ENCODE assay signal across 24 cellular contexts in the genomic region with DNA sequence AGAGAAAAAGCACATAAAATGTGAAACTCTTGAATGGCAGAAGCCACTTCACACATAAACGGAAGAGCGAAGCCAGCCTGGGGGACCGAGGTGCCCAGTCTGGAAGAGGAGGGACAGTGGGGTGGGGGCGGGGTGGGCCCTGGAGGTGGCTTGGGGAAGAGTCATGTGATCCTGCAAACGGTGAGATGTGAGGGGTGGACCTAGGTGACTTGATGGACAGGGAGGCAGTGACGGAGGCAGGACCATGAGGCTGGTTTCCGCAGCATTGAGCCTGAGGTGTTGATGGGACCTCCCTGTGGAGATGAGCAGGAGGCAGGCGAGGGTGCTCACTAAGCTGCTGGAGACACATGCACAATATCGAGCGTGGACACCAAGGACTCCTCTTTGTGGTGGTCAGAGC. TPM values are rescaled to one million over a fixed set of nuclear protein-coding genes. Genes with fewer than 3 reads are reported as not detected.
DNase-seq lines count a peak whose midpoint lies in the region; ATAC-seq, FAIRE-seq and TF ChIP-seq lines count a peak whose summit lies in the region.
"Had no signal": no experiment of that assay in that cellular context is flagged by ENCODE, and none has a peak within 500 bp of the region (broad histone marks: within the 10 kb centered on the region; RNA-seq: fewer than 3 reads in every experiment).

No MANE protein-coding gene starts in this region.

- no peak for TF ChIP-seq RAD21 in H1 (IDR thresholded peaks at IDR 0.05 in 1 of 2, conservative IDR thresholded peaks at IDR 0.05 in 1 of 2; ENCODE audit: low read depth in 2 of 2, low read length in 2 of 2)

- no peak overlapping the region for H3K27ac Mint-ChIP-seq in GM23338

- no peak overlapping the region for H2BK20ac ChIP-seq in H1 (ENCODE audit: low read length)

- H3K27ac ChIP-seq in GM23338 (ENCODE audit: low read depth) (no peak overlapping the region), H1 (ENCODE audit: low read depth, low read length) (no peak overlapping the region), mesendoderm (ENCODE audit: low read depth, low read length) (no peak overlapping the region)
- H3K27ac ChIP-seq: GM23248, SJCRH30 had no signal

- H2BK15ac ChIP-seq in H1 (ENCODE audit: low read length) = no peak overlapping the region
- no peak overlapping the region for H2BK15ac ChIP-seq in mesendoderm (replicated peaks; ENCODE audit: low read depth)

- peaks cover 5% of the 10 kb centered on the region; the same call in 2 of the 3 replicates for H3K4me1 Mint-ChIP-seq in GM23338

- H3K27me3 ChIP-seq in GM23338 (ENCODE audit: insufficient read depth) (no peaks in the 10 kb centered on the region), H1 (replicated peaks in 1 of 4; ENCODE audit: control insufficient read depth in 3 of 4, extremely low read depth in 1 of 4, insufficient read depth in 3 of 4, low read length in 3 of 4) (no peaks in the 10 kb centered on the region), mesendoderm (ENCODE audit: insufficient read depth, low read length, poor library complexity) (no peaks in the 10 kb centered on the region)
- H3K27me3 ChIP-seq: MG63, SJCRH30 had no signal

- DNase-seq in GM23338 (ENCODE audit: low spot score) (peak; percentile 59), HEK293T (ENCODE audit: extremely low spot score) (no peak), H1 (ENCODE audit: low read depth in 1 of 2, low spot score in 2 of 2) (no peak), mesendoderm (peak; percentile 50), SKM-1 treated with dmso at 0.1 percent for 144 hours (lab: John Stamatoyannopoulos, UW; ENCODE audit: unreplicated experiment) (no peak), H4 (ENCODE audit: low spot score) (no peak), Right ventricle myocardium superior (no peak), NCI-H2029 (lab: John Stamatoyannopoulos, UW) (no peak)
- DNase-seq: Calu3; DND-41; GM23248; KG1; MG63; NCI-H2029 treated with DMSO at 0.1 percent for 48 hours; NCI-H446 treated with DMSO at 0.1 percent for 48 hours; NCI-H526; NCI-H82; NK-92 treated with Interleukin-12 subunit alpha and Interleukin-12 subunit beta, amount 100 ng/mL, for 24 hours; PC-3; SJCRH30 had no signal

- WGBS in H1 (ENCODE audit: extremely low coverage in 1 of 2, insufficient coverage in 1 of 2, insufficient read length in 1 of 2, insufficient replicate concordance in 2 of 2, low coverage in 1 of 2, low lambda C conversion rate in 2 of 2, missing lambda C conversion rate in 1 of 2), 2 experiments = 86% methylated on average over 9 of the region's 10 CpGs; no CpG with 5 or more reads in 1 of the 2 experiments
- WGBS in mesendoderm (ENCODE audit: extremely low coverage, insufficient coverage, low lambda C conversion rate) = no CpG with 5 or more reads among the region's 10 CpGs

- H3K4me3 Mint-ChIP-seq in GM23338 = no peak overlapping the region

- H2AK5ac ChIP-seq in H1 (ENCODE audit: low read depth, low read length) (peak overlapping the region; percentile 41; the same call in 1 of the 2 replicates), mesendoderm (ENCODE audit: low read length) (no peak overlapping the region)

- H3K4me1 ChIP-seq in GM23338 (ENCODE audit: insufficient read depth) (no peaks in the 10 kb centered on the region), H1 (replicated peaks in 1 of 4; ENCODE audit: control insufficient read depth in 3 of 4, insufficient read depth in 4 of 4, low read length in 3 of 4) (peaks cover 0 to 2% (median 0%) of the 10 kb centered on the region in 4 experiments; a peak in 1 of 7 replicates), mesendoderm (ENCODE audit: control insufficient read depth, low read depth, low read length) (no peaks in the 10 kb centered on the region)
- H3K4me1 ChIP-seq: SJCRH30 had no signal

- H2BK12ac ChIP-seq in H1 (ENCODE audit: low read depth, low read length) = no peak overlapping the region

- H3K79me1 ChIP-seq in H1 (ENCODE audit: low read depth, low read length) = peaks cover 2% of the 10 kb centered on the region; the same call in 1 of the 2 replicates
- H3K79me1 ChIP-seq in mesendoderm (ENCODE audit: low read length) = no peaks in the 10 kb centered on the region

- TF ChIP-seq POLR2A in H1 (IDR thresholded peaks at IDR 0.05; ENCODE audit: control extremely low read depth in 1 of 2, low read depth in 2 of 2, low read length in 2 of 2) = no peak

- H3K36me3 Mint-ChIP-seq in GM23338 (ENCODE audit: low read depth) = peaks cover 9% of the 10 kb centered on the region; the same call in 2 of the 3 replicates

- H4K8ac ChIP-seq in H1 (ENCODE audit: extremely low read depth, insufficient read depth, low read length) (no peak overlapping the region), mesendoderm (ENCODE audit: low read depth, low read length) (no peak overlapping the region)

- peaks cover 8% of the 10 kb centered on the region for H3K27me3 Mint-ChIP-seq in GM23338 (ENCODE audit: insufficient read depth, low read depth, poor library complexity)

- H3K18ac ChIP-seq in H1 (ENCODE audit: extremely low read depth, low read length) = no peak overlapping the region
- H3K18ac ChIP-seq in mesendoderm (ENCODE audit: low read length) = no peak overlapping the region

- H2AFZ ChIP-seq in GM23338 (no peak overlapping the region), H1 (ENCODE audit: low read length) (no peak overlapping the region)
- H2AFZ ChIP-seq: GM23248 had no signal

- H3K9me2 ChIP-seq in GM23338 (ENCODE audit: insufficient read depth) = no peaks in the 10 kb centered on the region

- H3K56ac ChIP-seq in H1 (replicated peaks; ENCODE audit: insufficient read length, low read depth, low read length) (no peak overlapping the region), mesendoderm (ENCODE audit: low read length) (peak overlapping the region; percentile 42)

- H3K23ac ChIP-seq in H1 (ENCODE audit: insufficient read length) (no peak overlapping the region), mesendoderm (ENCODE audit: low read length) (no peak overlapping the region)

- CTCF ChIA-PET in HEK293T (lab: Yijun Ruan, JAX) (no interaction called here), H1 (lab: Charles Lee; ENCODE audit: partially characterized antibody) (interaction anchor here (0.8 to 1.0 kb wide), 2 partner anchors 38 to 166 kb away, joined by 3 read pairs; no protein-coding TSS in a partner anchor)

- H3K4me3 ChIP-seq in GM23338 (no peak overlapping the region), H1 (ENCODE audit: extremely low read depth in 1 of 4, insufficient read depth in 2 of 4, low read depth in 3 of 4, low read length in 4 of 4) (no peak overlapping the region), mesendoderm (ENCODE audit: low read length) (no peak overlapping the region)
- H3K4me3 ChIP-seq: GM23248, MG63, SJCRH30 had no signal

- H3K9me3 ChIP-seq in H1 (ENCODE audit: insufficient read depth in 2 of 2, low read depth in 1 of 2, low read length in 1 of 2) = no peaks in the 10 kb centered on the region
- H3K9me3 ChIP-seq: MG63, SJCRH30 had no signal

- no peaks in the 10 kb centered on the region for H3K23me2 ChIP-seq in H1 (ENCODE audit: low read depth, low read length)

- TF ChIP-seq CTCF in GM23338 (conservative IDR thresholded peaks at IDR 0.05; ENCODE audit: low read depth in 2 of 2) (no peak), H1 (IDR thresholded peaks at IDR 0.05; ENCODE audit: control extremely low read depth in 1 of 3, insufficient read depth in 1 of 3, low read depth in 1 of 3, low read length in 3 of 3) (no peak)

- H3K9me3 Mint-ChIP-seq in GM23338 = no peaks in the 10 kb centered on the region

- H3K36me3 ChIP-seq in GM23338 (ENCODE audit: insufficient read depth) (no peaks in the 10 kb centered on the region), H1 (ENCODE audit: control insufficient read depth in 2 of 4, insufficient read depth in 4 of 4, low read length in 3 of 4) (peaks cover 0 to 3% (median 1%) of the 10 kb centered on the region in 4 experiments; a peak in 3 of 8 replicates), mesendoderm (ENCODE audit: control insufficient read depth, insufficient read depth, low read length) (no peaks in the 10 kb centered on the region)
- H3K36me3 ChIP-seq: MG63, SJCRH30 had no signal

- FAIRE-seq in H1 (lab: Jason Lieb, UNC) = no peak
- FAIRE-seq: GM18507 had no signal

- no peak overlapping the region for H4K5ac ChIP-seq in H1 (ENCODE audit: insufficient read length, low read depth, low read length)
- no peak overlapping the region for H4K5ac ChIP-seq in mesendoderm (ENCODE audit: low read length)

- H4K20me1 ChIP-seq in GM23338 (replicated peaks; ENCODE audit: insufficient read depth) = no peaks in the 10 kb centered on the region
- H4K20me1 ChIP-seq in H1 (replicated peaks in 1 of 2; ENCODE audit: control insufficient read depth in 1 of 2, insufficient read depth in 2 of 2, low read length in 2 of 2) = no peaks in the 10 kb centered on the region

- POLR2A ChIA-PET in HEK293T (lab: Yijun Ruan, JAX) (interaction anchor here (0.7 kb wide), 1 partner anchor 16 kb away, joined by 3 read pairs; no protein-coding TSS in a partner anchor), H1 (lab: Charles Lee; ENCODE audit: partially characterized antibody) (interaction anchor here (0.6 to 4.8 kb wide), 9 partner anchors 9 to 151 kb away, joined by 3 to 23 read pairs (median 4); a partner anchor contains a TSS)

- H2BK5ac ChIP-seq in H1 (ENCODE audit: low read depth, low read length) = no peak overlapping the region
- no peak overlapping the region for H2BK5ac ChIP-seq in mesendoderm (ENCODE audit: low read length)

- ATAC-seq in GM23338 (peak; percentile 72), Right ventricle myocardium superior (ENCODE audit: poor library complexity) (no peak)
- ATAC-seq: PC-3, SK-N-SH treated with all-trans-retinoic acid at 6 μM for 48 hours had no signal

- TF ChIP-seq EP300 in H1 (IDR thresholded peaks at IDR 0.05; ENCODE audit: borderline replicate concordance in 1 of 2, low read depth in 2 of 2, low read length in 2 of 2) = no peak

- H2BK120ac ChIP-seq in H1 (replicated peaks; ENCODE audit: low read depth, low read length) (no peak overlapping the region), mesendoderm (ENCODE audit: low read depth, low read length) (no peak overlapping the region)

- H3K79me2 ChIP-seq in GM23338 (replicated peaks; ENCODE audit: insufficient read depth) = no peaks in the 10 kb centered on the region
- H3K79me2 ChIP-seq in H1 (ENCODE audit: control insufficient read depth in 1 of 2, insufficient read depth in 2 of 2, low read length in 2 of 2) = no peaks in the 10 kb centered on the region
- H3K79me2 ChIP-seq in mesendoderm (ENCODE audit: control insufficient read depth, insufficient read depth, low read length) = no peaks in the 10 kb centered on the region

- no peak overlapping the region for H3K4ac ChIP-seq in H1 (replicated peaks; ENCODE audit: insufficient read length, low read depth, low read length)
- no peak overlapping the region for H3K4ac ChIP-seq in mesendoderm (ENCODE audit: low read depth, low read length)

- H3K4me2 ChIP-seq in GM23338 (no peak overlapping the region), H1 (ENCODE audit: insufficient read depth in 1 of 2, low read depth in 2 of 2, low read length in 2 of 2) (no peak overlapping the region), mesendoderm (ENCODE audit: low read length) (no peak overlapping the region)

- intact Hi-C loops in Right ventricle myocardium superior (cut with DNase I) = no loop called here

- H3K14ac ChIP-seq in H1 (ENCODE audit: insufficient read length) = no peak overlapping the region

- H3K9ac ChIP-seq in H1 (replicated peaks in 1 of 4; ENCODE audit: extremely low read depth in 1 of 4, low read depth in 3 of 4, low read length in 3 of 4) = no peak overlapping the region
- H3K9ac ChIP-seq in mesendoderm (ENCODE audit: low read length) = no peak overlapping the region
- H3K9ac ChIP-seq: GM23248 had no signal

- no peak overlapping the region for H4K91ac ChIP-seq in H1 (replicated peaks; ENCODE audit: insufficient read length, low read length)

- H3F3A ChIP-seq in GM23338 (replicated peaks; ENCODE audit: low read depth) = no peaks in the 10 kb centered on the region

RNA-seq across cellular contexts. Expression of a gene that starts 16.8 kb away (rescaled TPM):
- 10.0 and 13.1 TPM in 2 replicates for total RNA-seq in GM23338 (2014; rRNA removed; shearing (Covaris generic))
- polyA plus RNA-seq in GM23338 (2016; fragmentation: Nextera tagmentation; extraction: Ambion mirVana) (5.6 and 7.3 TPM in 2 replicates), H1 (2011; rRNA removed) (9.7 and 15.6 TPM in 2 replicates)
- 7.0 and 8.4 TPM in 2 replicates for total RNA-seq in H1 (2021; fragmentation: NEBNext Ultra II Directional; extraction: Animal tissue kit (Norgen Biotek cat#: 25700))
- 9.0 TPM for polyA plus RNA-seq in H1 (2011; cell fraction: cytosol; rRNA removed)
- polyA plus RNA-seq in H1 (2011; cell fraction: nucleus; rRNA removed) = 9.8 TPM
- polyA plus RNA-seq in H1 (2012, experiment 1 of 2) = 4.9 to 7.2 TPM (median 5.5 TPM) in 4 replicates
- polyA plus RNA-seq in H1 (2012, experiment 2 of 2) = 4.1 TPM
- 8.8 TPM for polyA plus RNA-seq in H1 (2013, experiment 1 of 2)
- 9.9 TPM for polyA plus RNA-seq in H1 (2013, experiment 2 of 2)
- 3.3 TPM in 2 replicates for polyA minus RNA-seq in H1 (2011; rRNA and poly(A)+ RNA removed)
- 10.1 TPM for polyA minus RNA-seq in H1 (2011; cell fraction: cytosol; rRNA and poly(A)+ RNA removed)
- 4.4 TPM for polyA minus RNA-seq in H1 (2011; cell fraction: nucleus; rRNA and poly(A)+ RNA removed)
- 2.6 TPM for polyA plus RNA-seq in mesendoderm (2013, experiment 1 of 2)
- polyA plus RNA-seq in mesendoderm (2013, experiment 2 of 2) = 2.6 TPM
- 7.0 and 19.3 TPM in 2 replicates for total RNA-seq in H4 (2014; rRNA removed; shearing (Covaris generic))
- 4.4 TPM for total RNA-seq in Right ventricle myocardium superior

RNA-seq across cellular contexts. Expression of a gene that starts 17.6 kb away (rescaled TPM):
- 3.8 and 6.3 TPM in 2 replicates for total RNA-seq in GM23338 (2014; rRNA removed; shearing (Covaris generic))
- polyA plus RNA-seq in GM23338 (2016; fragmentation: Nextera tagmentation; extraction: Ambion mirVana) (6.0 and 7.3 TPM in 2 replicates), H1 (2011; rRNA removed) (36.7 and 46.2 TPM in 2 replicates)
- total RNA-seq in H1 (2021; fragmentation: NEBNext Ultra II Directional; extraction: Animal tissue kit (Norgen Biotek cat#: 25700)) = 28.2 and 30.8 TPM in 2 replicates
- polyA plus RNA-seq in H1 (2011; cell fraction: cytosol; rRNA removed) = 38.5 TPM
- polyA plus RNA-seq in H1 (2011; cell fraction: nucleus; rRNA removed) = 243 TPM
- polyA plus RNA-seq in H1 (2012, experiment 1 of 2) = 42.8 to 71.4 TPM (median 62.6 TPM) in 4 replicates
- polyA plus RNA-seq in H1 (2012, experiment 2 of 2) = 28.4 TPM
- polyA plus RNA-seq in H1 (2013, experiment 1 of 2) = 12.6 TPM
- polyA plus RNA-seq in H1 (2013, experiment 2 of 2) = 10.9 TPM
- 33.9 and 39.3 TPM in 2 replicates for polyA minus RNA-seq in H1 (2011; rRNA and poly(A)+ RNA removed)
- 14.0 TPM for polyA minus RNA-seq in H1 (2011; cell fraction: cytosol; rRNA and poly(A)+ RNA removed)
- polyA minus RNA-seq in H1 (2011; cell fraction: nucleus; rRNA and poly(A)+ RNA removed) = 32.1 TPM
- 0.86 TPM for polyA plus RNA-seq in mesendoderm (2013, experiment 1 of 2)
- 0.87 TPM for polyA plus RNA-seq in mesendoderm (2013, experiment 2 of 2)
- not detected in 2 replicates for total RNA-seq in H4 (2014; rRNA removed; shearing (Covaris generic))
- total RNA-seq in Right ventricle myocardium superior = not detected
- total RNA-seq: Calu3, GM23248, HT1080, PC-3, SJCRH30 had no signal
- polyA plus RNA-seq: BJ, GM23248 had no signal

RNA-seq across cellular contexts. Expression of a gene that starts 18.6 kb away (rescaled TPM):
- total RNA-seq in GM23338 (2014; rRNA removed; shearing (Covaris generic)) = 27.8 and 41.3 TPM in 2 replicates
- polyA plus RNA-seq in GM23338 (2016; fragmentation: Nextera tagmentation; extraction: Ambion mirVana) (8.7 and 11.6 TPM in 2 replicates), H1 (2011; rRNA removed) (19.5 and 33.7 TPM in 2 replicates)
- total RNA-seq in H1 (2021; fragmentation: NEBNext Ultra II Directional; extraction: Animal tissue kit (Norgen Biotek cat#: 25700)) = 19.1 and 22.1 TPM in 2 replicates
- polyA plus RNA-seq in H1 (2011; cell fraction: cytosol; rRNA removed) = 26.9 TPM
- 59.4 TPM for polyA plus RNA-seq in H1 (2011; cell fraction: nucleus; rRNA removed)
- polyA plus RNA-seq in H1 (2012, experiment 1 of 2) = 18.6 to 24.3 TPM (median 22.4 TPM) in 4 replicates
- 14.7 TPM for polyA plus RNA-seq in H1 (2012, experiment 2 of 2)
- polyA plus RNA-seq in H1 (2013, experiment 1 of 2) = 11.0 TPM
- polyA plus RNA-seq in H1 (2013, experiment 2 of 2) = 10.8 TPM
- polyA minus RNA-seq in H1 (2011; rRNA and poly(A)+ RNA removed) = 23.6 and 31.8 TPM in 2 replicates
- polyA minus RNA-seq in H1 (2011; cell fraction: cytosol; rRNA and poly(A)+ RNA removed) = 32.1 TPM
- polyA minus RNA-seq in H1 (2011; cell fraction: nucleus; rRNA and poly(A)+ RNA removed) = 30.9 TPM
- polyA plus RNA-seq in mesendoderm (2013, experiment 1 of 2) = 9.1 TPM
- polyA plus RNA-seq in mesendoderm (2013, experiment 2 of 2) = 9.0 TPM
- total RNA-seq in H4 (2014; rRNA removed; shearing (Covaris generic)) = 12.3 and 14.9 TPM in 2 replicates
- total RNA-seq in Right ventricle myocardium superior = 12.1 TPM

RNA-seq across cellular contexts. Expression of a gene that starts 39.3 kb away (rescaled TPM):
- 39.9 and 51.1 TPM in 2 replicates for total RNA-seq in GM23338 (2014; rRNA removed; shearing (Covaris generic))
- polyA plus RNA-seq in GM23338 (2016; fragmentation: Nextera tagmentation; extraction: Ambion mirVana) (20.4 and 21.6 TPM in 2 replicates), H1 (2011; rRNA removed) (2.3 and 2.6 TPM in 2 replicates)
- 0.36 and 0.58 TPM in 2 replicates for total RNA-seq in H1 (2021; fragmentation: NEBNext Ultra II Directional; extraction: Animal tissue kit (Norgen Biotek cat#: 25700))
- polyA plus RNA-seq in H1 (2011; cell fraction: cytosol; rRNA removed) = 2.0 TPM
- 8.5 TPM for polyA plus RNA-seq in H1 (2011; cell fraction: nucleus; rRNA removed)
- polyA plus RNA-seq in H1 (2012, experiment 1 of 2) = 2.6 to 3.8 TPM (median 2.9 TPM) in 4 replicates
- 2.9 TPM for polyA plus RNA-seq in H1 (2012, experiment 2 of 2)
- 1.7 TPM for polyA plus RNA-seq in H1 (2013, experiment 1 of 2)
- polyA plus RNA-seq in H1 (2013, experiment 2 of 2) = 1.7 TPM
- polyA minus RNA-seq in H1 (2011; rRNA and poly(A)+ RNA removed) = 3.0 and 5.3 TPM in 2 replicates
- 2.9 TPM for polyA minus RNA-seq in H1 (2011; cell fraction: cytosol; rRNA and poly(A)+ RNA removed)
- 0.50 TPM for polyA minus RNA-seq in H1 (2011; cell fraction: nucleus; rRNA and poly(A)+ RNA removed)
- 0.22 TPM for polyA plus RNA-seq in mesendoderm (2013, experiment 1 of 2)
- 0.32 TPM for polyA plus RNA-seq in mesendoderm (2013, experiment 2 of 2)
- total RNA-seq in H4 (2014; rRNA removed; shearing (Covaris generic)) = 9.1 and 11.3 TPM in 2 replicates
- 59.3 TPM for total RNA-seq in Right ventricle myocardium superior

RNA-seq across cellular contexts. Expression of a gene that starts 48.8 kb away (rescaled TPM):
- 85.9 and 101 TPM in 2 replicates for total RNA-seq in GM23338 (2014; rRNA removed; shearing (Covaris generic))
- polyA plus RNA-seq in GM23338 (2016; fragmentation: Nextera tagmentation; extraction: Ambion mirVana) (22.2 and 22.7 TPM in 2 replicates), H1 (2011; rRNA removed) (75.1 and 90.6 TPM in 2 replicates)
- total RNA-seq in H1 (2021; fragmentation: NEBNext Ultra II Directional; extraction: Animal tissue kit (Norgen Biotek cat#: 25700)) = 82.7 and 86.4 TPM in 2 replicates
- polyA plus RNA-seq in H1 (2011; cell fraction: cytosol; rRNA removed) = 78.8 TPM
- 231 TPM for polyA plus RNA-seq in H1 (2011; cell fraction: nucleus; rRNA removed)
- 67.1 to 86.6 TPM (median 82.3 TPM) in 4 replicates for polyA plus RNA-seq in H1 (2012, experiment 1 of 2)
- 84.4 TPM for polyA plus RNA-seq in H1 (2012, experiment 2 of 2)
- 35.6 TPM for polyA plus RNA-seq in H1 (2013, experiment 1 of 2)
- 33.7 TPM for polyA plus RNA-seq in H1 (2013, experiment 2 of 2)
- 126 TPM in 2 replicates for polyA minus RNA-seq in H1 (2011; rRNA and poly(A)+ RNA removed)
- 122 TPM for polyA minus RNA-seq in H1 (2011; cell fraction: cytosol; rRNA and poly(A)+ RNA removed)
- 94.0 TPM for polyA minus RNA-seq in H1 (2011; cell fraction: nucleus; rRNA and poly(A)+ RNA removed)
- polyA plus RNA-seq in mesendoderm (2013, experiment 1 of 2) = 37.0 TPM
- 37.5 TPM for polyA plus RNA-seq in mesendoderm (2013, experiment 2 of 2)
- total RNA-seq in H4 (2014; rRNA removed; shearing (Covaris generic)) = 61.4 and 66.7 TPM in 2 replicates
- 11.1 TPM for total RNA-seq in Right ventricle myocardium superior

Comparison
In these comparisons a context has a peak if more than half of its experiments do, and no peak if none do; other contexts are left out.
1. DNase-seq: peak in GM23338 (single experiment) and mesendoderm (single experiment); none in HEK293T (single experiment), H1 (0 of 2), SKM-1 treated with dmso at 0.1 percent for 144 hours (single experiment), H4 (single experiment), Right ventricle myocardium superior (single experiment) and NCI-H2029 (single experiment).